ENCODE assay signal across 21 cellular contexts in the genomic region with DNA sequence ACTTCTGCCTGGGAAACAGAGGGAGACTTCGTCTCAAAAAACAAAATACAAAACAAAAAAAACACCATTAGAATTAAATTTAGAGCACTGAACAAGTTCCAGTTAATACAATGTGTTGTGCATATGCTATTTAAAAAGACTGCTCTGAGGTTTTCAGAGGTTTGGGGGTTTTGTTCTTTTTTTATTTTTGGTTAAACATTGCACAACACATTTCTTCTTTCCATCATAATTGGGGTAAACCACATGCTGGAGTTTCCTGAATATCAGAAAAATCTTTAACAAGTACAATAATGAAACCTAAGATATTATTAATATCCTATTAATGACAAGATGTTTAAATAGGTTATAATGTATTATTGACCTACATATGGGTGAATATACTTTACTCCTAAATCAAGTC.
"Had no signal": no experiment of that assay in that cellular context is flagged by ENCODE, and none has a peak within 500 bp of the region (broad histone marks: within the 10 kb centered on the region; RNA-seq: fewer than 3 reads in every experiment).

No MANE protein-coding gene starts in this region.

- H3K27me3 ChIP-seq: cardiac muscle cell had no signal

- H3K9me3 ChIP-seq: gastroesophageal sphincter, left ventricle myocardium inferior, tibial artery had no signal

- ATAC-seq: activated CD8-positive, alpha-beta T cell treated with anti-CD3 and anti-CD28 coated beads for 36 hours; activated T-helper 17 cell treated with anti-CD3 and anti-CD28 coated beads, Interleukin-2, amount 50 U/mL, for 72 hours; esophagus mucosa; gastroesophageal sphincter had no signal

- H3K4me1 ChIP-seq: gastroesophageal sphincter, left ventricle myocardium inferior, tibial artery had no signal

- FAIRE-seq: TTC549, urothelium cell line had no signal

- DNase-seq: activated B cell treated with CpG ODN at 0.5 μM for 24 hours; activated CD4-positive, alpha-beta T cell treated with anti-CD3 and anti-CD28 coated beads for 48 hours; activated CD8-positive, alpha-beta T cell treated with anti-CD3 and anti-CD28 coated beads for 36 hours; activated naive CD4-positive, alpha-beta T cell treated with Interleukin-2 at 50 U/mL for 16 hours; activated naive CD8-positive, alpha-beta T cell treated with anti-CD3 and anti-CD28 coated beads, Interleukin-2, amount 10 ng/mL, durations not matched to agents 7 days and 5 days; activated T-cell treated with anti-CD3 and anti-CD28 coated beads, Interleukin-2, amount 50 U/mL, for 1 hour; amygdala; effector CD8-positive, alpha-beta T cell; immature natural killer cell; kidney glomerular epithelial cell; left ventricle myocardium inferior; mammary epithelial cell; midbrain; stimulated activated naive CD4-positive, alpha-beta T cell; tibial artery had no signal

- H3K27ac ChIP-seq: cardiac muscle cell, gastroesophageal sphincter, left ventricle myocardium inferior, tibial artery had no signal

- H3K4me3 ChIP-seq: cardiac muscle cell, gastroesophageal sphincter, left ventricle myocardium inferior, tibial artery had no signal

- H3K36me3 ChIP-seq: cardiac muscle cell, gastroesophageal sphincter, left ventricle myocardium inferior, tibial artery had no signal
